In the genomic region with DNA sequence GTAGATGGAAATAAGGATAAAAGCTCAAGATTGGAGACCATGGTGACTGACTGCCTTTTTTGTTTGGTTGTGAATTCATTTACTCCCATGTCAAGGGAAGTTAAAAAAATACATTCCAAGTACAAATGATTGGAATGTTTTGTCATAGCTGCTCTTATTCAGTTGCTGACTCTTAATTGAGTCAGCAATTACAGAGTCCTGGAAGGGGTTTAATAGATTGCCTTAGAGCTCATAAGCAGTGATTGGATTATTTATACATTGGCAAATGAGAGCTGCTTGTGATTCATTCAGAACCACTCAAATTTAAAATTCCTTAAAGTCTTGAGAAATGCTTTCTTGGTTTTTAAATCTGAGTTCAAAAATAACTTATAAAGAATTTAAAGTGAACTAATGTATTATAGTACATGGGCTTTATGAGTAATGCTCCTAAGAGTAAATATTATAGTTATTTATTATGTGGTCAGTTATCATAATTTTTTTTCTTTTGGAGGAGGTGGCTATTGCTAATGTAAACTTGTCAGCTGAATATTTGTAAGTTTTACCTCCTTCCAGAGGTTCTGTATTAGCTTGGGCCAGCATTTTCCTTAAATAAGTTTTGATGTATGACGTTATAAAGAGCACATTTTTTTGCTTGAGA, we compare ENCODE assay signal across 15 cellular contexts. TPM values are rescaled to one million over a fixed set of nuclear protein-coding genes. Genes with fewer than 3 reads are reported as not detected.
DNase-seq lines count a peak whose midpoint lies in the region; TF ChIP-seq lines count a peak whose summit lies in the region.
"Had no signal": no experiment of that assay in that cellular context is flagged by ENCODE, and none has a peak within 500 bp of the region (broad histone marks: within the 10 kb centered on the region; RNA-seq: fewer than 3 reads in every experiment).

No MANE protein-coding gene starts in this region.

- H3K27me3 ChIP-seq in mesenchymal stem cell (ENCODE audit: control insufficient read depth in 1 of 2, insufficient read depth in 1 of 2, low read length in 2 of 2) (no peaks in the 10 kb centered on the region), uterus (no peaks in the 10 kb centered on the region), Karpas-422 (ENCODE audit: low read length) (no peaks in the 10 kb centered on the region)
- H3K27me3 ChIP-seq: heart right ventricle had no signal

- TF ChIP-seq POLR2A in uterus (IDR thresholded peaks at IDR 0.05): no peak

- no peaks in the 10 kb centered on the region for H3K9me2 ChIP-seq in Karpas-422 (replicated peaks; ENCODE audit: insufficient read depth, low read length)

- peaks cover 0 to 6% of the 10 kb centered on the region in 2 experiments for H3K36me3 ChIP-seq in mesenchymal stem cell (ENCODE audit: control insufficient read depth in 1 of 2, insufficient read depth in 2 of 2, low read depth in 1 of 2, low read length in 2 of 2)
- no peaks in the 10 kb centered on the region for H3K36me3 ChIP-seq in uterus
- H3K36me3 ChIP-seq in Karpas-422 (ENCODE audit: insufficient read depth, low read length): peaks cover 34% of the 10 kb centered on the region
- H3K36me3 ChIP-seq: heart right ventricle had no signal

- H3K9ac ChIP-seq in mesenchymal stem cell (ENCODE audit: low read length) (peak overlapping the region; percentile 78), Karpas-422 (ENCODE audit: low read length) (no peak overlapping the region)

- no peaks in the 10 kb centered on the region for H3K79me1 ChIP-seq in mesenchymal stem cell (replicated peaks; ENCODE audit: low read length, poor library complexity, severe bottlenecking)

- H3K27ac Mint-ChIP-seq in activated CD4-positive, alpha-beta T cell treated with anti-CD3 and anti-CD28 coated beads, Interleukin-2, amount 10 ng/mL, durations not matched to agents 24 days and 14 days: no peak overlapping the region
- H3K27ac Mint-ChIP-seq: mesothelial cell of epicardium, T-cell had no signal

- peaks cover 48% of the 10 kb centered on the region for H4K20me1 ChIP-seq in Karpas-422 (ENCODE audit: insufficient read depth, low read depth, low read length)

- peak; percentile 82 for DNase-seq in AG20443 (ENCODE audit: low spot score)
- DNase-seq in LHCN-M2 (ENCODE audit: low read depth): peak; percentile 87
- DNase-seq in choroid plexus epithelial cell (ENCODE audit: low read depth): peak; percentile 81
- DNase-seq in mesenchymal stem cell: peak; percentile 84
- no peak for DNase-seq in uterus
- DNase-seq in ACHN: no peak
- no peak for DNase-seq in Karpas-422
- no peak for DNase-seq in activated CD4-positive, alpha-beta T cell treated with anti-CD3 and anti-CD28 coated beads, Interleukin-2, amount 10 ng/mL, durations not matched to agents 24 days and 14 days
- DNase-seq: heart right ventricle, KG1, NCI-H446, T-cell had no signal

- H2BK12ac ChIP-seq in mesenchymal stem cell (ENCODE audit: low read length in 2 of 2): no peak overlapping the region

- no peak overlapping the region for H2BK15ac ChIP-seq in mesenchymal stem cell (ENCODE audit: low read depth, poor library complexity, severe bottlenecking)

- H4K8ac ChIP-seq in mesenchymal stem cell (ENCODE audit: low read length): no peak overlapping the region

- H3K27me3 Mint-ChIP-seq in activated CD4-positive, alpha-beta T cell treated with anti-CD3 and anti-CD28 coated beads, Interleukin-2, amount 10 ng/mL, durations not matched to agents 24 days and 14 days: no peaks in the 10 kb centered on the region
- H3K27me3 Mint-ChIP-seq: brain, T-cell had no signal

- peaks cover 21% of the 10 kb centered on the region for H3K4me1 ChIP-seq in mesenchymal stem cell (ENCODE audit: control insufficient read depth, insufficient read depth, low read depth, low read length)
- no peaks in the 10 kb centered on the region for H3K4me1 ChIP-seq in uterus
- H3K4me1 ChIP-seq in Karpas-422 (ENCODE audit: low read length): peaks cover 71% of the 10 kb centered on the region

- H3K14ac ChIP-seq in mesenchymal stem cell (ENCODE audit: low read length in 2 of 2): no peak overlapping the region

- H3K4me3 ChIP-seq in choroid plexus epithelial cell (ENCODE audit: low read depth, low read length): no peak overlapping the region
- H3K4me3 ChIP-seq in mesenchymal stem cell (ENCODE audit: insufficient read depth in 1 of 2, low read depth in 1 of 2, low read length in 2 of 2): peak overlapping the region in 1 of 2 experiments; percentile 48
- no peak overlapping the region for H3K4me3 ChIP-seq in uterus
- H3K4me3 ChIP-seq in Karpas-422 (ENCODE audit: low read length): no peak overlapping the region
- H3K4me3 ChIP-seq: heart right ventricle, skin epidermis had no signal

- H3K4me3 Mint-ChIP-seq in activated CD4-positive, alpha-beta T cell treated with anti-CD3 and anti-CD28 coated beads, Interleukin-2, amount 10 ng/mL, durations not matched to agents 24 days and 14 days: no peak overlapping the region
- H3K4me3 Mint-ChIP-seq: mesothelial cell of epicardium, T-cell had no signal

- H3K79me2 ChIP-seq in Karpas-422 (ENCODE audit: low read length): peaks cover 100% of the 10 kb centered on the region

- no peak overlapping the region for H3K27ac ChIP-seq in mesenchymal stem cell (ENCODE audit: low read length, poor library complexity, severe bottlenecking)
- H3K27ac ChIP-seq in uterus: no peak overlapping the region
- no peak overlapping the region for H3K27ac ChIP-seq in Karpas-422 (ENCODE audit: low read length)
- H3K27ac ChIP-seq: heart right ventricle, skin epidermis had no signal

- no peaks in the 10 kb centered on the region for H3K9me3 Mint-ChIP-seq in activated CD4-positive, alpha-beta T cell treated with anti-CD3 and anti-CD28 coated beads, Interleukin-2, amount 10 ng/mL, durations not matched to agents 24 days and 14 days
- H3K9me3 Mint-ChIP-seq: brain, mesothelial cell of epicardium, T-cell had no signal

- H2BK5ac ChIP-seq in mesenchymal stem cell (ENCODE audit: low read depth, low read length, poor library complexity, severe bottlenecking): no peak overlapping the region

- H3K4me2 ChIP-seq in mesenchymal stem cell (ENCODE audit: low read length, poor library complexity, severe bottlenecking): no peak overlapping the region
- no peak overlapping the region for H3K4me2 ChIP-seq in Karpas-422 (ENCODE audit: low read depth, low read length, poor library complexity, severe bottlenecking)

- H2BK120ac ChIP-seq in mesenchymal stem cell (ENCODE audit: low read depth, low read length): no peak overlapping the region

- H4K91ac ChIP-seq in mesenchymal stem cell (ENCODE audit: low read length): no peak overlapping the region

- no peak overlapping the region for H3K23ac ChIP-seq in mesenchymal stem cell (ENCODE audit: low read length in 2 of 2)

- no peak overlapping the region for H2AK5ac ChIP-seq in mesenchymal stem cell (ENCODE audit: low read length, severe bottlenecking)

- H3K36me3 Mint-ChIP-seq in activated CD4-positive, alpha-beta T cell treated with anti-CD3 and anti-CD28 coated beads, Interleukin-2, amount 10 ng/mL, durations not matched to agents 24 days and 14 days (ENCODE audit: low read depth): peaks cover 11% of the 10 kb centered on the region
- H3K36me3 Mint-ChIP-seq: mesothelial cell of epicardium had no signal

- in situ Hi-C loops in ACHN (cut with HindIII; ENCODE audit: low pct_ligation_motif_present, low pct_unique_long_range_greater_than_20kb, low sequenced_read_pairs): no loop called here

- peaks cover 49% of the 10 kb centered on the region for H3K4me1 Mint-ChIP-seq in activated CD4-positive, alpha-beta T cell treated with anti-CD3 and anti-CD28 coated beads, Interleukin-2, amount 10 ng/mL, durations not matched to agents 24 days and 14 days

- no peak overlapping the region for H3K4ac ChIP-seq in mesenchymal stem cell (ENCODE audit: low read depth in 1 of 2, low read length in 2 of 2)

- no peak for TF ChIP-seq CTCF in choroid plexus epithelial cell (conservative IDR thresholded peaks at IDR 0.05; ENCODE audit: low read depth, low read length)
- no peak for TF ChIP-seq CTCF in uterus (IDR thresholded peaks at IDR 0.05)

- H3K18ac ChIP-seq in mesenchymal stem cell (ENCODE audit: low read depth in 1 of 2, low read length in 2 of 2): no peak overlapping the region

- intact Hi-C loops in uterus (cut with DNase I; ENCODE audit: low total_unique reads): no loop called here
- intact Hi-C loops in activated CD4-positive, alpha-beta T cell treated with anti-CD3 and anti-CD28 coated beads, Interleukin-2, amount 10 ng/mL, durations not matched to agents 24 days and 14 days (cut with micrococcal nuclease): no loop called here

- H2AFZ ChIP-seq in mesenchymal stem cell (ENCODE audit: low read depth, low read length): no peak overlapping the region
- H2AFZ ChIP-seq in Karpas-422 (ENCODE audit: low read length): no peak overlapping the region

- H3K9me3 ChIP-seq in mesenchymal stem cell (ENCODE audit: control insufficient read depth, low read length) (no peaks in the 10 kb centered on the region), uterus (no peaks in the 10 kb centered on the region), Karpas-422 (ENCODE audit: low read length) (no peaks in the 10 kb centered on the region)
- H3K9me3 ChIP-seq: heart right ventricle had no signal

- WGBS in mesenchymal stem cell: no CpG with 5 or more reads among the region's 1 CpG

RNA-seq across cellular contexts. Expression of a gene that starts 13.6 kb away (rescaled TPM):
- total RNA-seq in LHCN-M2 (2014; rRNA removed): 17.6 and 20.5 TPM in 2 replicates
- 11.0 TPM for polyA plus RNA-seq in LHCN-M2 (2012)
- polyA plus RNA-seq in mesenchymal stem cell (2013, experiment 1 of 2): 10.8 TPM
- polyA plus RNA-seq in mesenchymal stem cell (2013, experiment 2 of 2): 10.8 TPM
- total RNA-seq in uterus: 10 to 100 TPM; 18.7 to 50.2 (median 35.7) TPM
- 31.5 and 43.0 TPM in 2 replicates for total RNA-seq in Karpas-422 (2014; rRNA removed; shearing (Covaris generic); ENCODE audit: low replicate concordance)
- total RNA-seq in activated CD4-positive, alpha-beta T cell treated with anti-CD3 and anti-CD28 coated beads, Interleukin-2, amount 10 ng/mL, durations not matched to agents 24 days and 14 days: 42.6 and 47.0 TPM in 2 replicates

Comparison
In these comparisons a context has a peak if more than half of its experiments do, and no peak if none do; other contexts are left out.
1. DNase-seq: peak in AG20443 (single experiment), LHCN-M2 (single experiment), choroid plexus epithelial cell (single experiment) and mesenchymal stem cell (single experiment); none in uterus (0 of 2), ACHN (single experiment), Karpas-422 (single experiment) and activated CD4-positive, alpha-beta T cell treated with anti-CD3 and anti-CD28 coated beads, Interleukin-2, amount 10 ng/mL, durations not matched to agents 24 days and 14 days (single experiment).